ENCODE assay signal across 14 cellular contexts in genomic region chrX:13764284-13764683, GRCh38. TPM values are rescaled to one million over a fixed set of nuclear protein-coding genes. Genes with fewer than 3 reads are reported as not detected.
DNase-seq lines count a peak whose midpoint lies in the region; ATAC-seq and TF ChIP-seq lines count a peak whose summit lies in the region.
"Had no signal": no experiment of that assay in that cellular context is flagged by ENCODE, and none has a peak within 500 bp of the region (broad histone marks: within the 10 kb centered on the region; RNA-seq: fewer than 3 reads in every experiment).

No MANE protein-coding gene starts in this region.

- no peaks in the 10 kb centered on the region for H4K20me1 ChIP-seq in smooth muscle cell (ENCODE audit: low read depth)

- H2AFZ ChIP-seq in smooth muscle cell (ENCODE audit: low read depth), result no peak overlapping the region
- H2AFZ ChIP-seq: PC-9 had no signal

- ATAC-seq in HG03565 (IDR thresholded peaks at IDR 0.05; ENCODE audit: unreplicated experiment), result no peak
- no peak for ATAC-seq in HG03139 (IDR thresholded peaks at IDR 0.05; ENCODE audit: unreplicated experiment)
- ATAC-seq: CD8-positive, alpha-beta T cell; stimulated activated naive CD8-positive, alpha-beta T cell treated with anti-CD3 and anti-CD28 coated beads, Interleukin-15, amount 100 ng/mL, for 72 hours had no signal

- WGBS in HUES64, result 70% methylated on average over 6 of the region's 7 CpGs
- WGBS in smooth muscle cell (ENCODE audit: low lambda C conversion rate), result 65% methylated on average over 7 of the region's 7 CpGs

- TF ChIP-seq CTCF in left ventricle myocardium inferior (IDR thresholded peaks at IDR 0.05; ENCODE audit: borderline replicate concordance) (no peak), smooth muscle cell (IDR thresholded peaks at IDR 0.05; ENCODE audit: borderline replicate concordance, insufficient read depth, poor library complexity, severe bottlenecking) (no peak), brain microvascular endothelial cell (IDR thresholded peaks at IDR 0.05; ENCODE audit: low read depth, low read length, missing control alignments) (no peak)

- intact Hi-C loops in left ventricle myocardium inferior (cut with micrococcal nuclease), result no loop called here

- H3F3A ChIP-seq in smooth muscle cell (ENCODE audit: low read depth), result peaks cover 4% of the 10 kb centered on the region

- no peak overlapping the region for H3K4me2 ChIP-seq in smooth muscle cell
- H3K4me2 ChIP-seq: KMS-11, PC-9 had no signal

- H3K4me1 ChIP-seq in HUES64 (ENCODE audit: insufficient read depth, low read length), result peaks cover 33% of the 10 kb centered on the region
- peaks cover 26% of the 10 kb centered on the region for H3K4me1 ChIP-seq in left ventricle myocardium inferior
- peaks cover 4% of the 10 kb centered on the region for H3K4me1 ChIP-seq in smooth muscle cell (ENCODE audit: low read depth)

- H3K9me3 ChIP-seq in HUES64 (ENCODE audit: insufficient read depth, low read depth, low read length) (no peaks in the 10 kb centered on the region), left ventricle myocardium inferior (replicated peaks) (no peaks in the 10 kb centered on the region), smooth muscle cell (replicated peaks; ENCODE audit: low read depth) (no peaks in the 10 kb centered on the region)

- H3K4me3 ChIP-seq in HUES64 (ENCODE audit: low read length), result no peak overlapping the region
- peak overlapping the region; percentile 32 for H3K4me3 ChIP-seq in left ventricle myocardium inferior
- no peak overlapping the region for H3K4me3 ChIP-seq in smooth muscle cell
- H3K4me3 ChIP-seq in brain microvascular endothelial cell (ENCODE audit: low read depth, low read length), result no peak overlapping the region
- H3K4me3 ChIP-seq: PC-9 had no signal

- DNase-seq in UCSD-AML1 (lab: John Stamatoyannopoulos, UW; ENCODE audit: unreplicated experiment), result peak; percentile 19
- no peak for DNase-seq in left ventricle myocardium inferior
- DNase-seq in smooth muscle cell (lab: John Stamatoyannopoulos, UW; ENCODE audit: unreplicated experiment), result no peak
- DNase-seq in OCI-M2 (lab: John Stamatoyannopoulos, UW; ENCODE audit: unreplicated experiment), result no peak
- DNase-seq in brain microvascular endothelial cell, result no peak
- DNase-seq: activated CD4-positive, alpha-beta memory T cell treated with anti-CD3 and anti-CD28 coated beads for 36 hours; activated gamma-delta T cell; CD8-positive, alpha-beta T cell; PC-9; stimulated activated naive CD8-positive, alpha-beta T cell treated with anti-CD3 and anti-CD28 coated beads, Interleukin-15, amount 100 ng/mL, for 72 hours had no signal

- H3K9ac ChIP-seq in HUES64 (ENCODE audit: low read depth, low read length) (no peak overlapping the region), smooth muscle cell (ENCODE audit: low read depth) (no peak overlapping the region)
- H3K9ac ChIP-seq: KMS-11 had no signal

- no peaks in the 10 kb centered on the region for H3K79me2 ChIP-seq in smooth muscle cell (ENCODE audit: low read depth)

- H3K27ac ChIP-seq in HUES64 (ENCODE audit: low read depth, low read length) (peak overlapping the region; percentile 36), left ventricle myocardium inferior (replicated peaks) (peak overlapping the region; percentile 75), smooth muscle cell (ENCODE audit: low read depth) (peak overlapping the region; percentile 44), brain microvascular endothelial cell (no peak overlapping the region)
- H3K27ac ChIP-seq: KMS-11, PC-9 had no signal

- H3K27me3 ChIP-seq in HUES64 (ENCODE audit: insufficient read depth, low read length), result no peaks in the 10 kb centered on the region
- no peaks in the 10 kb centered on the region for H3K27me3 ChIP-seq in left ventricle myocardium inferior (ENCODE audit: low read depth)
- no peaks in the 10 kb centered on the region for H3K27me3 ChIP-seq in smooth muscle cell (ENCODE audit: low read depth)
- H3K27me3 ChIP-seq in brain microvascular endothelial cell (replicated peaks), result no peaks in the 10 kb centered on the region

- in situ Hi-C loops in brain microvascular endothelial cell (cut with HindIII; ENCODE audit: low pct_ligation_motif_present, low sequenced_read_pairs), result no loop called here

- peaks cover 77% of the 10 kb centered on the region for H3K36me3 ChIP-seq in HUES64 (ENCODE audit: insufficient read depth, low read length)
- H3K36me3 ChIP-seq in left ventricle myocardium inferior, result peaks cover 44% of the 10 kb centered on the region
- H3K36me3 ChIP-seq in smooth muscle cell (ENCODE audit: low read depth), result peaks cover 8% of the 10 kb centered on the region
- H3K36me3 ChIP-seq in brain microvascular endothelial cell (replicated peaks), result peaks cover 7% of the 10 kb centered on the region

RNA-seq across cellular contexts. Expression of gene OFD1, which starts 29.7 kb away (rescaled TPM):
- 15.6 TPM for polyA plus RNA-seq in HUES64 (2013, experiment 1 of 2)
- 16.0 TPM for polyA plus RNA-seq in HUES64 (2013, experiment 2 of 2)
- total RNA-seq in left ventricle myocardium inferior, result 10.6 TPM
- total RNA-seq in smooth muscle cell, result 14.4 and 17.6 TPM in 2 replicates
- polyA plus RNA-seq in smooth muscle cell, result 12.5 and 23.0 TPM in 2 replicates

RNA-seq across cellular contexts. Expression of gene TRAPPC2, which starts 29.9 kb away (rescaled TPM):
- polyA plus RNA-seq in HUES64 (2013, experiment 1 of 2), result 10.9 TPM
- 10.0 TPM for polyA plus RNA-seq in HUES64 (2013, experiment 2 of 2)
- 7.2 TPM for total RNA-seq in left ventricle myocardium inferior
- total RNA-seq in smooth muscle cell, result 7.6 and 9.5 TPM in 2 replicates
- polyA plus RNA-seq in smooth muscle cell, result 6.1 and 9.4 TPM in 2 replicates

RNA-seq across cellular contexts. Expression of gene GPM6B, which starts 52.6 kb away (rescaled TPM):
- 54.2 TPM for polyA plus RNA-seq in HUES64 (2013, experiment 1 of 2)
- 59.3 TPM for polyA plus RNA-seq in HUES64 (2013, experiment 2 of 2)
- total RNA-seq in left ventricle myocardium inferior (4.5 TPM), smooth muscle cell (17.1 and 20.3 TPM in 2 replicates)
- 22.5 and 33.4 TPM in 2 replicates for polyA plus RNA-seq in smooth muscle cell
- total RNA-seq: activated CD4-positive, alpha-beta memory T cell treated with anti-CD3 and anti-CD28 coated beads for 36 hours; CD8-positive, alpha-beta T cell; PC-9 had no signal
